In genomic region chr12:115325858-115326257, GRCh38 we compare ENCODE assay signal across 26 cellular contexts.
DNase-seq lines count a peak whose midpoint lies in the region; ATAC-seq, FAIRE-seq and TF ChIP-seq lines count a peak whose summit lies in the region.
"Had no signal": no experiment of that assay in that cellular context is flagged by ENCODE, and none has a peak within 500 bp of the region (broad histone marks: within the 10 kb centered on the region; RNA-seq: fewer than 3 reads in every experiment).

No MANE protein-coding gene starts in this region.

- H3K79me2 ChIP-seq in HepG2 (ENCODE audit: insufficient read depth, low read length), result no peaks in the 10 kb centered on the region

- H3K9me3 ChIP-seq in liver (ENCODE audit: control insufficient read depth in 4 of 4, low read length in 3 of 4) (no peaks in the 10 kb centered on the region), HepG2 (ENCODE audit: low read length) (no peaks in the 10 kb centered on the region)
- H3K9me3 ChIP-seq: spleen, transverse colon had no signal

- peaks cover 0 to 12% (median 6%) of the 10 kb centered on the region in 4 donors for H3K4me1 ChIP-seq in liver (ENCODE audit: control insufficient read depth in 4 of 4, insufficient read depth in 4 of 4, low read length in 3 of 4)
- no peaks in the 10 kb centered on the region for H3K4me1 ChIP-seq in HepG2 (ENCODE audit: insufficient read depth, low read length)
- H3K4me1 ChIP-seq: transverse colon had no signal

- H3K27me3 ChIP-seq in liver (ENCODE audit: control insufficient read depth in 4 of 4, insufficient read depth in 4 of 4, low read length in 3 of 4) (no peaks in the 10 kb centered on the region), HepG2 (ENCODE audit: control insufficient read depth in 1 of 2, insufficient read depth in 2 of 2, low read length in 2 of 2) (no peaks in the 10 kb centered on the region; a peak in 1 of 5 replicates)
- H3K27me3 ChIP-seq: spleen, transverse colon had no signal

- POLR2A ChIA-PET in HepG2 (lab: Yijun Ruan, JAX), result no interaction called here

- no peaks in the 10 kb centered on the region for H3K36me3 ChIP-seq in liver (ENCODE audit: control insufficient read depth in 4 of 4, insufficient read depth in 3 of 4, low read depth in 1 of 4, low read length in 3 of 4)
- H3K36me3 ChIP-seq in HepG2 (replicated peaks in 1 of 2; ENCODE audit: control insufficient read depth in 1 of 2, insufficient read depth in 2 of 2, low read length in 2 of 2), result no peaks in the 10 kb centered on the region
- H3K36me3 ChIP-seq: spleen, transverse colon had no signal

- no peaks in the 10 kb centered on the region for H3K27me3 Mint-ChIP-seq in T-helper 2 cell treated with Interferon-gamma antibody and Interleukin-4, amounts not matched to agents 5 μg/mL and 100 μg/mL, for 36 hours (ENCODE audit: low read depth)
- H3K27me3 Mint-ChIP-seq: T-helper 17 cell had no signal

- H2AFZ ChIP-seq in HepG2 (ENCODE audit: low read length), result no peak overlapping the region

- FAIRE-seq in HepG2 (lab: Jason Lieb, UNC), result no peak
- FAIRE-seq: A549, colon, GM12891, HTR-8/SVneo had no signal

- H3K27ac ChIP-seq in liver (ENCODE audit: low read depth in 1 of 2, low read length in 2 of 2), result no peak overlapping the region
- H3K27ac ChIP-seq in HepG2 (ENCODE audit: extremely low read length, insufficient read depth, low read length), result no peak overlapping the region
- H3K27ac ChIP-seq: A549, transverse colon had no signal

- no peaks in the 10 kb centered on the region for H3K4me1 Mint-ChIP-seq in T-helper 2 cell treated with Interferon-gamma antibody and Interleukin-4, amounts not matched to agents 5 μg/mL and 100 μg/mL, for 36 hours (ENCODE audit: low read depth)
- H3K4me1 Mint-ChIP-seq: activated naive CD8-positive, alpha-beta T cell treated with anti-CD3 and anti-CD28 coated beads for 36 hours; T-helper 17 cell had no signal

- ATAC-seq in HepG2 (no peak), Right ventricle myocardium superior (ENCODE audit: poor library complexity) (no peak)
- no peak for ATAC-seq in activated CD4-positive, CD25-positive, alpha-beta regulatory T cell treated with anti-CD3 and anti-CD28 coated beads, Interleukin-2, amount 50 U/mL, for 24 hours
- ATAC-seq: A549, T-helper 17 cell had no signal

- TF ChIP-seq CTCF in liver (IDR thresholded peaks at IDR 0.05; ENCODE audit: low read depth, low read length, missing input control) (no peak), HepG2 (CRISPR knock-in tag; IDR thresholded peaks at IDR 0.05) (no peak)

- H3K9ac ChIP-seq in liver (ENCODE audit: low read depth in 1 of 2, low read length in 2 of 2) (no peak overlapping the region), HepG2 (ENCODE audit: insufficient read depth, low read depth, low read length) (no peak overlapping the region)

- no peaks in the 10 kb centered on the region for H4K20me1 ChIP-seq in HepG2 (ENCODE audit: insufficient read depth, low read length)

- in situ Hi-C loops in HepG2 (cut with HindIII; ENCODE audit: extremely low pct_ligation_motif_present, low pct_unique_long_range_greater_than_20kb), result no loop called here

- H3K4me2 ChIP-seq in HepG2 (ENCODE audit: low read depth, low read length), result no peak overlapping the region
- H3K4me2 ChIP-seq: A549 had no signal

- no TSS peak for BruUV-seq in HepG2 (replicated peaks; lab: Mats Ljungman, UMichigan)

- peaks cover 9% of the 10 kb centered on the region for H3K9me3 Mint-ChIP-seq in T-helper 2 cell treated with Interferon-gamma antibody and Interleukin-4, amounts not matched to agents 5 μg/mL and 100 μg/mL, for 36 hours
- H3K9me3 Mint-ChIP-seq: activated naive CD8-positive, alpha-beta T cell treated with anti-CD3 and anti-CD28 coated beads for 36 hours had no signal

- CTCF ChIA-PET in HepG2 (lab: Yijun Ruan, JAX; ENCODE audit: low intra/inter-chr PET ratio, low total read pairs), result no interaction called here

- H3K4me3 Mint-ChIP-seq in T-helper 2 cell treated with Interferon-gamma antibody and Interleukin-4, amounts not matched to agents 5 μg/mL and 100 μg/mL, for 36 hours, result no peak overlapping the region
- H3K4me3 Mint-ChIP-seq: activated naive CD8-positive, alpha-beta T cell treated with anti-CD3 and anti-CD28 coated beads for 36 hours; T-helper 17 cell had no signal

- no peak for TF ChIP-seq POLR2A in HepG2 (IDR thresholded peaks at IDR 0.05; ENCODE audit: insufficient read depth in 1 of 2, low read depth in 2 of 2, low read length in 2 of 2)

- TF ChIP-seq RAD21 in liver (IDR thresholded peaks at IDR 0.05), result no peak
- no peak for TF ChIP-seq RAD21 in HepG2 (CRISPR knock-in tag; IDR thresholded peaks at IDR 0.05)

- H3K4me3 ChIP-seq in liver (ENCODE audit: low read depth in 1 of 3, low read length in 3 of 3) (no peak overlapping the region), HepG2 (replicated peaks in 1 of 3; ENCODE audit: insufficient read depth in 1 of 3, low read depth in 2 of 3, low read length in 3 of 3) (no peak overlapping the region)
- H3K4me3 ChIP-seq: A549, spleen, transverse colon had no signal

- no peak for DNase-seq in HepG2 (ENCODE audit: low spot score)
- peak; percentile 11 for DNase-seq in fibroblast of gingiva (ENCODE audit: low read depth)
- DNase-seq in pons (ENCODE audit: low spot score), result peak; percentile 4
- no peak for DNase-seq in activated CD4-positive, CD25-positive, alpha-beta regulatory T cell treated with anti-CD3 and anti-CD28 coated beads, Interleukin-2, amount 50 U/mL, for 72 hours
- no peak for DNase-seq in T-helper 2 cell treated with Interferon-gamma antibody and Interleukin-4, amounts not matched to agents 5 μg/mL and 100 μg/mL, for 36 hours (ENCODE audit: low spot score)
- DNase-seq in Right ventricle myocardium superior, result no peak
- DNase-seq: activated CD4-positive, alpha-beta T cell treated with anti-CD3 and anti-CD28 coated beads, Interleukin-2, amount 50 U/mL, for 1 hour; activated CD8-positive, alpha-beta memory T cell treated with anti-CD3 and anti-CD28 coated beads, Interleukin-2, amount 50 U/mL, for 4 hours; activated naive CD8-positive, alpha-beta T cell treated with anti-CD3 and anti-CD28 coated beads for 36 hours; DND-41; left ventricle myocardium superior; NCI-H1092 treated with DMSO at 0.1 percent for 48 hours; NCI-H2081 treated with DMSO at 0.1 percent for 48 hours; NCI-H446 treated with DMSO at 0.1 percent for 48 hours; spleen; stimulated activated CD4-positive, alpha-beta T cell treated with anti-CD3 and anti-CD28 coated beads, Interleukin-4, amount 100 ng/mL, for 24 hours; stimulated activated naive CD4-positive, alpha-beta T cell treated with Interleukin-2 at 50 U/mL for 16 hours; T-helper 17 cell; transverse colon had no signal

- no peak for TF ChIP-seq EP300 in HepG2 (IDR thresholded peaks at IDR 0.05; ENCODE audit: low read depth in 2 of 2, low read length in 2 of 2)
- TF ChIP-seq EP300 in HepG2 (CRISPR knock-in tag; IDR thresholded peaks at IDR 0.05; ENCODE audit: borderline replicate concordance), result no peak

- no peaks in the 10 kb centered on the region for H3K36me3 Mint-ChIP-seq in T-helper 2 cell treated with Interferon-gamma antibody and Interleukin-4, amounts not matched to agents 5 μg/mL and 100 μg/mL, for 36 hours (ENCODE audit: low read depth)

- intact Hi-C loops in HepG2 (cut with micrococcal nuclease; ENCODE audit: unreplicated experiment), result no loop called here
- intact Hi-C loops in Right ventricle myocardium superior (cut with DNase I), result no loop called here

- H3K27ac Mint-ChIP-seq in T-helper 2 cell treated with Interferon-gamma antibody and Interleukin-4, amounts not matched to agents 5 μg/mL and 100 μg/mL, for 36 hours, result no peak overlapping the region
- H3K27ac Mint-ChIP-seq: activated naive CD8-positive, alpha-beta T cell treated with anti-CD3 and anti-CD28 coated beads for 36 hours; activated T-helper 2 cell treated with anti-CD3 and anti-CD28 coated beads, Interferon-gamma antibody, Interleukin-2, Interleukin-4, amounts not matched to agents 10 μg/mL and 5 μg/mL and 100 μg/mL, durations not matched to agents 14 hours and 24 hours and 36 hours; T-helper 17 cell had no signal

- WGBS in liver, result 35% methylated on average over 3 of the region's 3 CpGs
- WGBS in HepG2 (ENCODE audit: low lambda C conversion rate), result 2% methylated on average over 3 of the region's 3 CpGs

TF ChIP-seq in liver, 16 proteins besides CTCF, POLR2A, EP300 and RAD21:
- TF ChIP-seq RXRA (IDR thresholded peaks at IDR 0.05), result peak; percentile 40 to 51
- no peak for TF ChIP-seq HNF4G (IDR thresholded peaks at IDR 0.05)
- TF ChIP-seq HNF4A (conservative IDR thresholded peaks at IDR 0.05), result peak in 1 of 2 donors; percentile 42
TF ChIP-seq in liver: peak in this region for 2.

TF ChIP-seq in HepG2, 621 proteins besides CTCF, POLR2A, EP300 and RAD21 (continues in another document):
- TF ChIP-seq SMARCE1 (IDR thresholded peaks at IDR 0.05; ENCODE audit: borderline replicate concordance), result no peak
- no peak for TF ChIP-seq ZC3H13 (CRISPR knock-in tag; IDR thresholded peaks at IDR 0.05)
- no peak for TF ChIP-seq SMAD3 (CRISPR knock-in tag; IDR thresholded peaks at IDR 0.05)
- no peak for TF ChIP-seq GZF1 (CRISPR knock-in tag; IDR thresholded peaks at IDR 0.05)
- no peak for TF ChIP-seq CHD2 (IDR thresholded peaks at IDR 0.05; ENCODE audit: low read depth, low read length)
- no peak for TF ChIP-seq ZMAT5 (CRISPR knock-in tag; IDR thresholded peaks at IDR 0.05; ENCODE audit: borderline replicate concordance, low read depth)
- TF ChIP-seq ZMYM3 (CRISPR knock-in tag; IDR thresholded peaks at IDR 0.05), result no peak
- no peak for TF ChIP-seq SKIL (CRISPR knock-in tag; IDR thresholded peaks at IDR 0.05; ENCODE audit: borderline replicate concordance)
- TF ChIP-seq POGZ (CRISPR knock-in tag; IDR thresholded peaks at IDR 0.05), result no peak
- TF ChIP-seq ELF1 (CRISPR knock-in tag; IDR thresholded peaks at IDR 0.05), result no peak
- no peak for TF ChIP-seq ZBTB7B (CRISPR knock-in tag; IDR thresholded peaks at IDR 0.05)

Comparison
In these comparisons a context has a peak if more than half of its experiments do, and no peak if none do; other contexts are left out.
1. DNase-seq: peak in fibroblast of gingiva (single experiment) and pons (single experiment); none in HepG2 (single experiment), activated CD4-positive, CD25-positive, alpha-beta regulatory T cell treated with anti-CD3 and anti-CD28 coated beads, Interleukin-2, amount 50 U/mL, for 72 hours (single experiment), T-helper 2 cell treated with Interferon-gamma antibody and Interleukin-4, amounts not matched to agents 5 μg/mL and 100 μg/mL, for 36 hours (single experiment) and Right ventricle myocardium superior (single experiment).